In the genomic region with DNA sequence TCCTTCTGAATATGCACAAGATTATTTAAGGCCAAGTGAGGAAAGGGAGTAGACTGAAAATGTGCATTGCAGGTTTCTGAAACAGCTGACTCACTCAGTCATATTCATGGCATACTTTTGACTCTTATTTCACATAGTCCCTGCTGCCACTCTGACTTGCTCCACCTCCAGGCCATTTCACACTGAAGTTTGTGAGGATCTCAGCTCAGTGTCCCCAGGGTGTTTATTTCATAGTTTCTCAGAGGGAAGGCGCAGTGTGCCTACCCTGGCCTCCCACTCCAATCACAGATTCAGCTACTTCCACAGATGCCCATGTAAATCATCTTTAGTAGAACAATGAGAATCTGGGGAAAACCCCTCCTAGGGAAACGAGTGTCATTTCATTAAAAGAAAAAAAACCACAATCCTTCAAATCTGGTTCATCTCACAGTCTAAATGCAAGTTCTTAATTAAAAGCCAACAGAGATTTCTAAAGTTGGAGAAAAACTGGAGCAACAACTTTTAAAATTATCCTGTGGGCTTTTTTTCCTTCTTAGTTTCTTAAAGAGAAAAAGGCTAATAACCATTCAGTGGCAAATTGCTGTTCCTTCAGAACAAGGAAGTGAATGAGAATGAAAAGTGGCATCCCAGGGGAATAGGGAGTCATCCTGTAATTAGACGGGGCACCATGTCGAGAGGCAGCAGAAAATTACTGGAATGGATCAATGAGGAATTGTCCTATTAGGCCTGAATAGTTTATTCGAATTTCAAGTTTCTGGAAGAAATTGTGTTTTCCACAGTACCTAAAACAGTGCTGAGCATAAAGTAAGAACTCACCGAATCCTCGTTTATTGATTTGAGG, we compare ENCODE assay signal across 12 cellular contexts.
A peak's percentile ranks its signal among the peaks of the same experiment; 100 is the strongest.
DNase-seq lines count a peak whose midpoint lies in the region; ATAC-seq, FAIRE-seq and TF ChIP-seq lines count a peak whose summit lies in the region.
"Had no signal": no experiment of that assay in that cellular context is flagged by ENCODE, and none has a peak within 500 bp of the region (broad histone marks: within the 10 kb centered on the region; RNA-seq: fewer than 3 reads in every experiment).

No MANE protein-coding gene starts in this region.

- no peak overlapping the region for H2BK5ac ChIP-seq in H9 (ENCODE audit: insufficient read length, low read length)

- H2BK120ac ChIP-seq in H9 (ENCODE audit: low read depth, low read length, poor library complexity, severe bottlenecking) = no peak overlapping the region

- H3K27ac Mint-ChIP-seq in H9 = peak overlapping the region; percentile 42 to 55 (median 52); a peak in 3 of 7 replicates
- peak overlapping the region; percentile 18 for H3K27ac Mint-ChIP-seq in glutamatergic neuron (ENCODE audit: unreplicated experiment)

- no peak for FAIRE-seq in GM12891 (lab: Jason Lieb, UNC)

- no peak overlapping the region for H3T11ph ChIP-seq in H9 (ENCODE audit: low read length)

- no peaks in the 10 kb centered on the region for H3K9me3 Mint-ChIP-seq in H9
- H3K9me3 Mint-ChIP-seq in glutamatergic neuron (ENCODE audit: unreplicated experiment) = no peaks in the 10 kb centered on the region

- DNase-seq in ELF-1 (ENCODE audit: low read depth, low spot score) (peak; percentile 23), H9 (no peak), RKO (ENCODE audit: low spot score) (peak; percentile 8), glutamatergic neuron (no peak), SHP77 (lab: John Stamatoyannopoulos, UW) (no peak), GM12891 (ENCODE audit: insufficient read length, low spot score) (no peak), D341Med (ENCODE audit: low spot score) (no peak)
- DNase-seq: activated T-cell treated with anti-CD3 and anti-CD28 coated beads, Interleukin-2, amount 50 U/mL, for 48 hours; stimulated activated CD4-positive, alpha-beta T cell treated with anti-CD3 and anti-CD28 coated beads, Interleukin-1b, Interleukin-23, amount 100 ng/mL, for 48 hours; stomach had no signal

- H4K20me1 ChIP-seq in H9 (ENCODE audit: control insufficient read depth, insufficient read depth, insufficient read length) = no peaks in the 10 kb centered on the region

- no peak overlapping the region for H2BK20ac ChIP-seq in H9 (ENCODE audit: low read depth, low read length, poor library complexity, severe bottlenecking)

- no peak overlapping the region for H3K27ac ChIP-seq in H9 (ENCODE audit: insufficient read length, low read depth, low read length)
- H3K27ac ChIP-seq: cardiac muscle cell, stomach had no signal

- H3K56ac ChIP-seq in H9 (ENCODE audit: insufficient read length, low read depth, low read length) = no peak overlapping the region

- no CpG with 5 or more reads among the region's 7 CpGs for WGBS in H9 (ENCODE audit: extremely low coverage, insufficient read length, low lambda C conversion rate)

- H2AFZ ChIP-seq in H9 (ENCODE audit: low read length) = no peak overlapping the region

- no peak overlapping the region for H2BK15ac ChIP-seq in H9 (ENCODE audit: low read depth, low read length)

- TF ChIP-seq CTCF in H9 (conservative IDR thresholded peaks at IDR 0.05) (no peak), glutamatergic neuron (IDR thresholded peaks at IDR 0.05; ENCODE audit: partially characterized antibody, unreplicated experiment) (no peak)

- H2BK12ac ChIP-seq in H9 (ENCODE audit: insufficient read length, low read depth, low read length) = no peak overlapping the region

- H3K79me1 ChIP-seq in H9 (ENCODE audit: insufficient read depth, low read depth, low read length, poor library complexity, severe bottlenecking) = no peaks in the 10 kb centered on the region

- H3K23me2 ChIP-seq in H9 (ENCODE audit: insufficient read length, low read depth, low read length, poor library complexity, severe bottlenecking) = no peaks in the 10 kb centered on the region

- no peak overlapping the region for H3K4ac ChIP-seq in H9 (ENCODE audit: low read depth, low read length)

- TF ChIP-seq POLR2A in GM12891 (IDR thresholded peaks at IDR 0.05; ENCODE audit: low read depth, low read length) = no peak

- no peaks in the 10 kb centered on the region for H3K79me2 ChIP-seq in H9 (ENCODE audit: insufficient read depth, low read length)

- H4K91ac ChIP-seq in H9 (ENCODE audit: insufficient read length, low read depth, low read length) = no peak overlapping the region

- no peaks in the 10 kb centered on the region for H3K36me3 Mint-ChIP-seq in H9 (ENCODE audit: insufficient read depth in 1 of 3, low read depth in 3 of 3)
- no peaks in the 10 kb centered on the region for H3K36me3 Mint-ChIP-seq in glutamatergic neuron (ENCODE audit: unreplicated experiment)

- H3K4me2 ChIP-seq in H9 (ENCODE audit: insufficient read depth, insufficient read length, low read length) = no peak overlapping the region

- H3K27me3 ChIP-seq in H9 (ENCODE audit: insufficient read depth, low read length) = no peaks in the 10 kb centered on the region
- H3K27me3 ChIP-seq: cardiac muscle cell, stomach had no signal

- no peak overlapping the region for H4K5ac ChIP-seq in H9 (ENCODE audit: insufficient read length, low read depth, low read length)

- no peak overlapping the region for H4K8ac ChIP-seq in H9 (replicated peaks; ENCODE audit: insufficient read length, low read depth, low read length)

- H3K9ac ChIP-seq in H9 (ENCODE audit: extremely low read depth, insufficient read length, low read length) = no peak overlapping the region

- H3K27me3 Mint-ChIP-seq in H9 (ENCODE audit: low read depth) (no peaks in the 10 kb centered on the region), glutamatergic neuron (ENCODE audit: unreplicated experiment) (no peaks in the 10 kb centered on the region)

- H3K4me1 ChIP-seq in H9 (ENCODE audit: insufficient read depth, low read length) = no peaks in the 10 kb centered on the region; the same call in 1 of the 2 replicates
- H3K4me1 ChIP-seq: stomach had no signal

- H2AK5ac ChIP-seq in H9 (ENCODE audit: insufficient read length, low read length) = no peak overlapping the region

- H3K23ac ChIP-seq in H9 (ENCODE audit: insufficient read length, low read depth, low read length) = no peak overlapping the region

- no peak overlapping the region for H3K18ac ChIP-seq in H9 (ENCODE audit: insufficient read length, low read depth, low read length)

- no peak overlapping the region for H3K14ac ChIP-seq in H9 (ENCODE audit: insufficient read depth, low read length)

- H3K4me1 Mint-ChIP-seq in H9 (peaks cover 18 to 24% of the 10 kb centered on the region in 2 experiments), glutamatergic neuron (ENCODE audit: low read depth, unreplicated experiment) (peaks cover 10% of the 10 kb centered on the region)

- H3K4me3 Mint-ChIP-seq in H9 (no peak overlapping the region), glutamatergic neuron (ENCODE audit: unreplicated experiment) (no peak overlapping the region)

- ATAC-seq in GM18909 (IDR thresholded peaks at IDR 0.05; ENCODE audit: poor library complexity, unreplicated experiment) = no peak

- H3K9me3 ChIP-seq in H9 (ENCODE audit: control insufficient read depth, low read depth, low read length) = no peaks in the 10 kb centered on the region
- H3K9me3 ChIP-seq: stomach had no signal

TF ChIP-seq in GM12891, 5 proteins besides CTCF, POLR2A, EP300 and RAD21:
- TF ChIP-seq SPI1 (IDR thresholded peaks at IDR 0.05; ENCODE audit: low read depth, low read length) (no peak), POLR2AphosphoS5 (IDR thresholded peaks at IDR 0.05; ENCODE audit: low read depth, low read length) (no peak), TAF1 (IDR thresholded peaks at IDR 0.05; ENCODE audit: low read depth, low read length) (no peak), PAX5 (IDR thresholded peaks at IDR 0.05; ENCODE audit: insufficient read depth, low read length, severe bottlenecking) (no peak), POU2F2 (IDR thresholded peaks at IDR 0.05; ENCODE audit: low read depth, low read length) (no peak)

Comparison
In these comparisons a context has a peak if more than half of its experiments do, and no peak if none do; other contexts are left out.
1. DNase-seq: peak in ELF-1 (single experiment) and RKO (single experiment); none in H9 (single experiment), glutamatergic neuron (single experiment), SHP77 (0 of 2), GM12891 (single experiment) and D341Med (single experiment).